In the genomic region with DNA sequence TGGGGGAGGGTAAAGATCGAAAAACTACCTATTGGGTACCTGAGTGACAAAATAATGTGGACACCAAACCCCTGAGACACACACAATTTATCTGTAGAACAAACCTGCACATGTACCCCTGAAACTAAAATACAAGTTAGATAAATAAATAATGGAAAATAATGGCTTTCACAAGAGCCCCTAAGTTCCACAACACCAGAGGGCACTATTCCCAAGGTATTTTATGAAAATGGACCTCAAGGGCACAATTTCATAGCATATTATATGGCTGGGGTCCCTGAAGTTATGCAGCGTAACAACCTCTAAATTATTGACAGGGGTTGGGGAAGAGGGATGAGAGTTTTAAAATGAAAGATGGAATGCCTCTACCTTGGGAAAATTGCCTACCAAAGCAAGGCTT, we compare ENCODE assay signal across 18 cellular contexts.
DNase-seq lines count a peak whose midpoint lies in the region; ATAC-seq and TF ChIP-seq lines count a peak whose summit lies in the region.
"Had no signal": no experiment of that assay in that cellular context is flagged by ENCODE, and none has a peak within 500 bp of the region (broad histone marks: within the 10 kb centered on the region; RNA-seq: fewer than 3 reads in every experiment).

No MANE protein-coding gene starts in this region.

- no peak overlapping the region for H3K4me3 ChIP-seq in MM.1S (ENCODE audit: low read length)
- no peak overlapping the region for H3K4me3 ChIP-seq in choroid plexus epithelial cell (ENCODE audit: low read depth, low read length)
- H3K4me3 ChIP-seq in osteoblast (ENCODE audit: insufficient read depth, low read length) = no peak overlapping the region
- H3K4me3 ChIP-seq in heart right ventricle = no peak overlapping the region
- H3K4me3 ChIP-seq: transverse colon had no signal

- no peak overlapping the region for H3K9ac ChIP-seq in MM.1S (ENCODE audit: low read length)

- H3K27ac ChIP-seq in MM.1S (ENCODE audit: low read length) (no peak overlapping the region), osteoblast (ENCODE audit: low read depth, low read length) (no peak overlapping the region), heart right ventricle (no peak overlapping the region)
- H3K27ac ChIP-seq: HL-60, transverse colon had no signal

- DNase-seq in DMS53 (lab: John Stamatoyannopoulos, UW) = peak; percentile 59
- no peak for DNase-seq in DMS53 treated with DMSO at 0.1 percent for 48 hours (lab: John Stamatoyannopoulos, UW; ENCODE audit: unreplicated experiment)
- DNase-seq in MM.1S = no peak
- DNase-seq in choroid plexus epithelial cell (ENCODE audit: low read depth) = peak; percentile 7
- DNase-seq in osteoblast (ENCODE audit: insufficient read length, low spot score, missing footprints) = no peak
- DNase-seq in HCEC 1CT = no peak
- DNase-seq in heart right ventricle = no peak
- DNase-seq: amniotic stem cell; CD8-positive, alpha-beta memory T cell; GDM1; Karpas-422; NCI-H2029; NCI-H526; small intestine; transverse colon had no signal

- H3F3A ChIP-seq in MM.1S (ENCODE audit: insufficient read depth, low read length) = no peaks in the 10 kb centered on the region

- H3K4me2 ChIP-seq in MM.1S (ENCODE audit: low read depth, low read length) (no peak overlapping the region), osteoblast (ENCODE audit: insufficient read depth, low read length) (no peak overlapping the region)

- intact Hi-C loops in heart right ventricle (cut with DNase I) = no loop called here

- no peak overlapping the region for H2AFZ ChIP-seq in MM.1S (ENCODE audit: low read length)
- H2AFZ ChIP-seq in osteoblast (ENCODE audit: low read length) = no peak overlapping the region

- no peaks in the 10 kb centered on the region for H3K27me3 ChIP-seq in MM.1S (replicated peaks; ENCODE audit: insufficient read depth, low read length)
- H3K27me3 ChIP-seq in osteoblast (ENCODE audit: insufficient read depth, low read length) = no peaks in the 10 kb centered on the region
- peaks cover 0 to 93% (median 67%) of the 10 kb centered on the region in 7 donors for H3K27me3 ChIP-seq in heart right ventricle

- ATAC-seq in HG02571 (IDR thresholded peaks at IDR 0.05; ENCODE audit: unreplicated experiment) = no peak
- no peak for ATAC-seq in heart right ventricle
- ATAC-seq: stimulated activated effector memory CD8-positive, alpha-beta T cell treated with anti-CD3 and anti-CD28 coated beads, Interleukin-12 subunit alpha, Interleukin-12 subunit beta, amount 100 ng/mL, for 72 hours had no signal

- no peaks in the 10 kb centered on the region for H4K20me1 ChIP-seq in MM.1S (ENCODE audit: insufficient read depth, low read length)
- no peaks in the 10 kb centered on the region for H4K20me1 ChIP-seq in osteoblast (ENCODE audit: insufficient read depth, low read length)

- H3K36me3 ChIP-seq in MM.1S (replicated peaks; ENCODE audit: insufficient read depth, low read length) (no peaks in the 10 kb centered on the region), osteoblast (ENCODE audit: insufficient read depth, low read length) (no peaks in the 10 kb centered on the region), heart right ventricle (no peaks in the 10 kb centered on the region)
- H3K36me3 ChIP-seq: transverse colon had no signal

- WGBS in heart right ventricle, 2 donors = 83 to 84% methylated on average over 2 of the region's 2 CpGs

- H3K4me1 ChIP-seq in MM.1S (ENCODE audit: low read length) = no peaks in the 10 kb centered on the region
- H3K4me1 ChIP-seq in osteoblast (ENCODE audit: insufficient read depth, low read length) = no peaks in the 10 kb centered on the region
- H3K4me1 ChIP-seq in heart right ventricle = no peaks in the 10 kb centered on the region
- H3K4me1 ChIP-seq: transverse colon had no signal

- TF ChIP-seq CTCF in MM.1S (IDR thresholded peaks at IDR 0.05; ENCODE audit: low read length) (peak; percentile 13), choroid plexus epithelial cell (conservative IDR thresholded peaks at IDR 0.05; ENCODE audit: low read depth, low read length) (peak; percentile 37), osteoblast (IDR thresholded peaks at IDR 0.05; ENCODE audit: extremely low read depth, low read depth, low read length) (peak; percentile 25), heart right ventricle (IDR thresholded peaks at IDR 0.05) (no peak)

- no peaks in the 10 kb centered on the region for H3K9me2 ChIP-seq in MM.1S (replicated peaks; ENCODE audit: insufficient read depth, low read length)

- H3K9me3 ChIP-seq in MM.1S (replicated peaks; ENCODE audit: insufficient read depth, low read length) (no peaks in the 10 kb centered on the region), osteoblast (ENCODE audit: low read depth, low read length) (no peaks in the 10 kb centered on the region), heart right ventricle (no peaks in the 10 kb centered on the region)
- H3K9me3 ChIP-seq: transverse colon had no signal

- H3K79me2 ChIP-seq in MM.1S (ENCODE audit: low read length) = no peaks in the 10 kb centered on the region
- no peaks in the 10 kb centered on the region for H3K79me2 ChIP-seq in osteoblast (ENCODE audit: insufficient read depth, low read length)

Comparison
In these comparisons a context has a peak if more than half of its experiments do, and no peak if none do; other contexts are left out.
1. DNase-seq: peak in DMS53 (single experiment) and choroid plexus epithelial cell (single experiment); none in DMS53 treated with DMSO at 0.1 percent for 48 hours (single experiment), MM.1S (single experiment), osteoblast (single experiment), HCEC 1CT (single experiment) and heart right ventricle (0 of 2).
2. CTCF ChIP-seq: peak in MM.1S (single experiment), choroid plexus epithelial cell (single experiment) and osteoblast (single experiment); none in heart right ventricle (0 of 9).